In the genomic region with DNA sequence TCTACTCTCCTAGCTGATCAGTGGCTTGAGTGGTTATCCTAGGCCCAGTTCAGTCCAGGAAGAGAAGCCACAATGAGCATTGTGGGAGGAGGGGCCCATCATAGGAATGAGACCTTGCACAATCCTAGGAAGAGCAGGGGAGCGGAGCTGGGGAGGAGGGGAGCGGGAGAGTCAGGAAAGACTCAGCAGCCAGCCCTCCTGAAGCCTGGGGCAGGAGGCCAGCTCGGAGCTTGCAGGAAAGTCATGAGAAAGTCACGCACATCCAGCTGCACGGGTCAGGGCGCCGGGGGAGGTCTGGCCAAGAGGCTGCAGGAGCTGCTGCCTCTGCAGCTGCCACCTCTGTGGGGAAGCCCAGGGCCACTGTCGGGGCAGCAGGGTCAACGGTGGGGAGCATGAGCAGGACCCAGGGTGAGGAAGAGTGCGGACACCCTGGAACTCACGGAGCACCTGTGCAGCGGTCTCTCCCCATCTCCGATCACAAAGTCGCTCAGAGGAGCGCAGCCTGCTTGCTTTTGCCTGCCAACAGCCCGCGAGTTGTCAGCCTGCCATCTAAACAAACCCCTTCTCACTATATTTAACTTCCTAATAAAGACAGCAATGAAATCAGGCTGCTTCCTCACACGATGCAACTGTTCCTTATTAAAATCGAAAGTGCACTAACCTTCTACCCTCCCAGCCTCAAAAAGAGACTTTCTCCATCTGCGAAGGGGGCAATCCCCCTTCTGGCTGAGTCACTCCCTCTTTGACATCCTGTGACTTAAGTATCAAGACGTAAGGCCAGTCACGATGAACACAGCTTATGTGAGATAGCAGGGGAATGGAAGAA, we compare ENCODE assay signal across 1 cellular context.
TF ChIP-seq lines count a peak whose summit lies in the region.

No MANE protein-coding gene starts in this region.

TF ChIP-seq in GM12878, 131 proteins besides CTCF, POLR2A, EP300 and RAD21 (continued from another document):
- TF ChIP-seq, protein P1, sequence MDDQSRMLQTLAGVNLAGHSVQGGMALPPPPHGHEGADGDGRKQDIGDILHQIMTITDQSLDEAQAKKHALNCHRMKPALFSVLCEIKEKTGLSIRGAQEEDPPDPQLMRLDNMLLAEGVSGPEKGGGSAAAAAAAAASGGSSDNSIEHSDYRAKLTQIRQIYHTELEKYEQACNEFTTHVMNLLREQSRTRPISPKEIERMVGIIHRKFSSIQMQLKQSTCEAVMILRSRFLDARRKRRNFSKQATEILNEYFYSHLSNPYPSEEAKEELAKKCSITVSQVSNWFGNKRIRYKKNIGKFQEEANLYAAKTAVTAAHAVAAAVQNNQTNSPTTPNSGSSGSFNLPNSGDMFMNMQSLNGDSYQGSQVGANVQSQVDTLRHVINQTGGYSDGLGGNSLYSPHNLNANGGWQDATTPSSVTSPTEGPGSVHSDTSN (IDR thresholded peaks at IDR 0.05; ENCODE audit: insufficient replicate concordance, low read depth, low read length) = no peak
- TF ChIP-seq NR2F1 (conservative IDR thresholded peaks at IDR 0.05) = no peak
- no peak for TF ChIP-seq MYC (IDR thresholded peaks at IDR 0.05; ENCODE audit: insufficient read depth, insufficient read length, insufficient replicate concordance, low read length, severe bottlenecking)
- TF ChIP-seq JUNB (IDR thresholded peaks at IDR 0.05) = peak; percentile 58
- TF ChIP-seq SRF (IDR thresholded peaks at IDR 0.05; ENCODE audit: low read depth in 2 of 2, low read length in 2 of 2) = no peak
- TF ChIP-seq CBX5 (IDR thresholded peaks at IDR 0.05; ENCODE audit: low read depth) = no peak
- TF ChIP-seq ZBED1 (IDR thresholded peaks at IDR 0.05; ENCODE audit: borderline replicate concordance) = peak; percentile 92; the same call in 1 of the 2 replicates
